Comparison of ENCODE assay signal across 1 cellular context in genomic region chr10:17456032-17456548, GRCh38.
TF ChIP-seq lines count a peak whose summit lies in the region.

No MANE protein-coding gene starts in this region.

TF ChIP-seq in K562, 482 proteins besides CTCF, POLR2A, EP300 and RAD21 (continued from another document and continues in another):
- no peak for TF ChIP-seq ZBTB40 (IDR thresholded peaks at IDR 0.05)
- TF ChIP-seq ZBTB40 (CRISPR knock-in tag; IDR thresholded peaks at IDR 0.05), result no peak
- no peak for TF ChIP-seq PHF21A (IDR thresholded peaks at IDR 0.05; ENCODE audit: borderline replicate concordance, low read depth)
- TF ChIP-seq, protein P1, sequence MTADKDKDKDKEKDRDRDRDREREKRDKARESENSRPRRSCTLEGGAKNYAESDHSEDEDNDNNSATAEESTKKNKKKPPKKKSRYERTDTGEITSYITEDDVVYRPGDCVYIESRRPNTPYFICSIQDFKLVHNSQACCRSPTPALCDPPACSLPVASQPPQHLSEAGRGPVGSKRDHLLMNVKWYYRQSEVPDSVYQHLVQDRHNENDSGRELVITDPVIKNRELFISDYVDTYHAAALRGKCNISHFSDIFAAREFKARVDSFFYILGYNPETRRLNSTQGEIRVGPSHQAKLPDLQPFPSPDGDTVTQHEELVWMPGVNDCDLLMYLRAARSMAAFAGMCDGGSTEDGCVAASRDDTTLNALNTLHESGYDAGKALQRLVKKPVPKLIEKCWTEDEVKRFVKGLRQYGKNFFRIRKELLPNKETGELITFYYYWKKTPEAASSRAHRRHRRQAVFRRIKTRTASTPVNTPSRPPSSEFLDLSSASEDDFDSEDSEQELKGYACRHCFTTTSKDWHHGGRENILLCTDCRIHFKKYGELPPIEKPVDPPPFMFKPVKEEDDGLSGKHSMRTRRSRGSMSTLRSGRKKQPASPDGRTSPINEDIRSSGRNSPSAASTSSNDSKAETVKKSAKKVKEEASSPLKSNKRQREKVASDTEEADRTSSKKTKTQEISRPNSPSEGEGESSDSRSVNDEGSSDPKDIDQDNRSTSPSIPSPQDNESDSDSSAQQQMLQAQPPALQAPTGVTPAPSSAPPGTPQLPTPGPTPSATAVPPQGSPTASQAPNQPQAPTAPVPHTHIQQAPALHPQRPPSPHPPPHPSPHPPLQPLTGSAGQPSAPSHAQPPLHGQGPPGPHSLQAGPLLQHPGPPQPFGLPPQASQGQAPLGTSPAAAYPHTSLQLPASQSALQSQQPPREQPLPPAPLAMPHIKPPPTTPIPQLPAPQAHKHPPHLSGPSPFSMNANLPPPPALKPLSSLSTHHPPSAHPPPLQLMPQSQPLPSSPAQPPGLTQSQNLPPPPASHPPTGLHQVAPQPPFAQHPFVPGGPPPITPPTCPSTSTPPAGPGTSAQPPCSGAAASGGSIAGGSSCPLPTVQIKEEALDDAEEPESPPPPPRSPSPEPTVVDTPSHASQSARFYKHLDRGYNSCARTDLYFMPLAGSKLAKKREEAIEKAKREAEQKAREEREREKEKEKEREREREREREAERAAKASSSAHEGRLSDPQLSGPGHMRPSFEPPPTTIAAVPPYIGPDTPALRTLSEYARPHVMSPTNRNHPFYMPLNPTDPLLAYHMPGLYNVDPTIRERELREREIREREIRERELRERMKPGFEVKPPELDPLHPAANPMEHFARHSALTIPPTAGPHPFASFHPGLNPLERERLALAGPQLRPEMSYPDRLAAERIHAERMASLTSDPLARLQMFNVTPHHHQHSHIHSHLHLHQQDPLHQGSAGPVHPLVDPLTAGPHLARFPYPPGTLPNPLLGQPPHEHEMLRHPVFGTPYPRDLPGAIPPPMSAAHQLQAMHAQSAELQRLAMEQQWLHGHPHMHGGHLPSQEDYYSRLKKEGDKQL (CRISPR knock-in tag; IDR thresholded peaks at IDR 0.05; ENCODE audit: borderline replicate concordance), result no peak
- TF ChIP-seq, protein P2, sequence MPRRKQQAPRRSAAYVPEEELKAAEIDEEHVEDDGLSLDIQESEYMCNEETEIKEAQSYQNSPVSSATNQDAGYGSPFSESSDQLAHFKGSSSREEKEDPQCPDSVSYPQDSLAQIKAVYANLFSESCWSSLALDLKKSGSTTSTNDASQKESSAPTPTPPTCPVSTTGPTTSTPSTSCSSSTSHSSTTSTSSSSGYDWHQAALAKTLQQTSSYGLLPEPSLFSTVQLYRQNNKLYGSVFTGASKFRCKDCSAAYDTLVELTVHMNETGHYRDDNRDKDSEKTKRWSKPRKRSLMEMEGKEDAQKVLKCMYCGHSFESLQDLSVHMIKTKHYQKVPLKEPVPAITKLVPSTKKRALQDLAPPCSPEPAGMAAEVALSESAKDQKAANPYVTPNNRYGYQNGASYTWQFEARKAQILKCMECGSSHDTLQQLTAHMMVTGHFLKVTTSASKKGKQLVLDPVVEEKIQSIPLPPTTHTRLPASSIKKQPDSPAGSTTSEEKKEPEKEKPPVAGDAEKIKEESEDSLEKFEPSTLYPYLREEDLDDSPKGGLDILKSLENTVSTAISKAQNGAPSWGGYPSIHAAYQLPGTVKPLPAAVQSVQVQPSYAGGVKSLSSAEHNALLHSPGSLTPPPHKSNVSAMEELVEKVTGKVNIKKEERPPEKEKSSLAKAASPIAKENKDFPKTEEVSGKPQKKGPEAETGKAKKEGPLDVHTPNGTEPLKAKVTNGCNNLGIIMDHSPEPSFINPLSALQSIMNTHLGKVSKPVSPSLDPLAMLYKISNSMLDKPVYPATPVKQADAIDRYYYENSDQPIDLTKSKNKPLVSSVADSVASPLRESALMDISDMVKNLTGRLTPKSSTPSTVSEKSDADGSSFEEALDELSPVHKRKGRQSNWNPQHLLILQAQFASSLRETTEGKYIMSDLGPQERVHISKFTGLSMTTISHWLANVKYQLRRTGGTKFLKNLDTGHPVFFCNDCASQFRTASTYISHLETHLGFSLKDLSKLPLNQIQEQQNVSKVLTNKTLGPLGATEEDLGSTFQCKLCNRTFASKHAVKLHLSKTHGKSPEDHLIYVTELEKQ (CRISPR knock-in tag; IDR thresholded peaks at IDR 0.05), result no peak
- no peak for TF ChIP-seq SMARCA5 (IDR thresholded peaks at IDR 0.05)
- TF ChIP-seq, protein P3, sequence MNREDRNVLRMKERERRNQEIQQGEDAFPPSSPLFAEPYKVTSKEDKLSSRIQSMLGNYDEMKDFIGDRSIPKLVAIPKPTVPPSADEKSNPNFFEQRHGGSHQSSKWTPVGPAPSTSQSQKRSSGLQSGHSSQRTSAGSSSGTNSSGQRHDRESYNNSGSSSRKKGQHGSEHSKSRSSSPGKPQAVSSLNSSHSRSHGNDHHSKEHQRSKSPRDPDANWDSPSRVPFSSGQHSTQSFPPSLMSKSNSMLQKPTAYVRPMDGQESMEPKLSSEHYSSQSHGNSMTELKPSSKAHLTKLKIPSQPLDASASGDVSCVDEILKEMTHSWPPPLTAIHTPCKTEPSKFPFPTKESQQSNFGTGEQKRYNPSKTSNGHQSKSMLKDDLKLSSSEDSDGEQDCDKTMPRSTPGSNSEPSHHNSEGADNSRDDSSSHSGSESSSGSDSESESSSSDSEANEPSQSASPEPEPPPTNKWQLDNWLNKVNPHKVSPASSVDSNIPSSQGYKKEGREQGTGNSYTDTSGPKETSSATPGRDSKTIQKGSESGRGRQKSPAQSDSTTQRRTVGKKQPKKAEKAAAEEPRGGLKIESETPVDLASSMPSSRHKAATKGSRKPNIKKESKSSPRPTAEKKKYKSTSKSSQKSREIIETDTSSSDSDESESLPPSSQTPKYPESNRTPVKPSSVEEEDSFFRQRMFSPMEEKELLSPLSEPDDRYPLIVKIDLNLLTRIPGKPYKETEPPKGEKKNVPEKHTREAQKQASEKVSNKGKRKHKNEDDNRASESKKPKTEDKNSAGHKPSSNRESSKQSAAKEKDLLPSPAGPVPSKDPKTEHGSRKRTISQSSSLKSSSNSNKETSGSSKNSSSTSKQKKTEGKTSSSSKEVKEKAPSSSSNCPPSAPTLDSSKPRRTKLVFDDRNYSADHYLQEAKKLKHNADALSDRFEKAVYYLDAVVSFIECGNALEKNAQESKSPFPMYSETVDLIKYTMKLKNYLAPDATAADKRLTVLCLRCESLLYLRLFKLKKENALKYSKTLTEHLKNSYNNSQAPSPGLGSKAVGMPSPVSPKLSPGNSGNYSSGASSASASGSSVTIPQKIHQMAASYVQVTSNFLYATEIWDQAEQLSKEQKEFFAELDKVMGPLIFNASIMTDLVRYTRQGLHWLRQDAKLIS (CRISPR knock-in tag; IDR thresholded peaks at IDR 0.05), result no peak
- peak; percentile 85 for TF ChIP-seq MYNN (IDR thresholded peaks at IDR 0.05)
- no peak for TF ChIP-seq MYNN (CRISPR knock-in tag; IDR thresholded peaks at IDR 0.05)
- no peak for TF ChIP-seq BCL6 (CRISPR knock-in tag; IDR thresholded peaks at IDR 0.05)
- TF ChIP-seq, protein P4, sequence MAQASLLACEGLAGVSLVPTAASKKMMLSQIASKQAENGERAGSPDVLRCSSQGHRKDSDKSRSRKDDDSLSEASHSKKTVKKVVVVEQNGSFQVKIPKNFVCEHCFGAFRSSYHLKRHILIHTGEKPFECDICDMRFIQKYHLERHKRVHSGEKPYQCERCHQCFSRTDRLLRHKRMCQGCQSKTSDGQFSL (CRISPR knock-in tag; IDR thresholded peaks at IDR 0.05), result no peak
- TF ChIP-seq, protein P4 (tag; IDR thresholded peaks at IDR 0.05), result no peak
- TF ChIP-seq ZC3H11A (IDR thresholded peaks at IDR 0.05; ENCODE audit: low read depth, low read length), result no peak
- TF ChIP-seq MEIS2 (IDR thresholded peaks at IDR 0.05; ENCODE audit: partially characterized antibody), result peak; percentile 82
- no peak for TF ChIP-seq SP1 (CRISPR knock-in tag; IDR thresholded peaks at IDR 0.05)
- no peak for TF ChIP-seq PML (IDR thresholded peaks at IDR 0.05; ENCODE audit: low read length)
- no peak for TF ChIP-seq EZH2 (IDR thresholded peaks at IDR 0.05; ENCODE audit: borderline replicate concordance, low read depth, low read length)
- TF ChIP-seq ERF (CRISPR knock-in tag; IDR thresholded peaks at IDR 0.05), result no peak
- no peak for TF ChIP-seq POLR3G (IDR thresholded peaks at IDR 0.05; ENCODE audit: extremely low read depth, insufficient read length, insufficient replicate concordance)
- TF ChIP-seq NFE2L1 (tag; IDR thresholded peaks at IDR 0.05; ENCODE audit: borderline replicate concordance, low read depth), result no peak
- TF ChIP-seq HNRNPH1 (optimal IDR thresholded peaks at IDR 0.05; ENCODE audit: low read depth, low read length), result no peak
- no peak for TF ChIP-seq ZNF780A (CRISPR knock-in tag; IDR thresholded peaks at IDR 0.05)
- TF ChIP-seq, protein P5, sequence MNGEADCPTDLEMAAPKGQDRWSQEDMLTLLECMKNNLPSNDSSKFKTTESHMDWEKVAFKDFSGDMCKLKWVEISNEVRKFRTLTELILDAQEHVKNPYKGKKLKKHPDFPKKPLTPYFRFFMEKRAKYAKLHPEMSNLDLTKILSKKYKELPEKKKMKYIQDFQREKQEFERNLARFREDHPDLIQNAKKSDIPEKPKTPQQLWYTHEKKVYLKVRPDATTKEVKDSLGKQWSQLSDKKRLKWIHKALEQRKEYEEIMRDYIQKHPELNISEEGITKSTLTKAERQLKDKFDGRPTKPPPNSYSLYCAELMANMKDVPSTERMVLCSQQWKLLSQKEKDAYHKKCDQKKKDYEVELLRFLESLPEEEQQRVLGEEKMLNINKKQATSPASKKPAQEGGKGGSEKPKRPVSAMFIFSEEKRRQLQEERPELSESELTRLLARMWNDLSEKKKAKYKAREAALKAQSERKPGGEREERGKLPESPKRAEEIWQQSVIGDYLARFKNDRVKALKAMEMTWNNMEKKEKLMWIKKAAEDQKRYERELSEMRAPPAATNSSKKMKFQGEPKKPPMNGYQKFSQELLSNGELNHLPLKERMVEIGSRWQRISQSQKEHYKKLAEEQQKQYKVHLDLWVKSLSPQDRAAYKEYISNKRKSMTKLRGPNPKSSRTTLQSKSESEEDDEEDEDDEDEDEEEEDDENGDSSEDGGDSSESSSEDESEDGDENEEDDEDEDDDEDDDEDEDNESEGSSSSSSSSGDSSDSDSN (IDR thresholded peaks at IDR 0.05; ENCODE audit: borderline replicate concordance in 1 of 2, low read depth in 2 of 2, low read length in 2 of 2), result no peak
- TF ChIP-seq, protein P6, sequence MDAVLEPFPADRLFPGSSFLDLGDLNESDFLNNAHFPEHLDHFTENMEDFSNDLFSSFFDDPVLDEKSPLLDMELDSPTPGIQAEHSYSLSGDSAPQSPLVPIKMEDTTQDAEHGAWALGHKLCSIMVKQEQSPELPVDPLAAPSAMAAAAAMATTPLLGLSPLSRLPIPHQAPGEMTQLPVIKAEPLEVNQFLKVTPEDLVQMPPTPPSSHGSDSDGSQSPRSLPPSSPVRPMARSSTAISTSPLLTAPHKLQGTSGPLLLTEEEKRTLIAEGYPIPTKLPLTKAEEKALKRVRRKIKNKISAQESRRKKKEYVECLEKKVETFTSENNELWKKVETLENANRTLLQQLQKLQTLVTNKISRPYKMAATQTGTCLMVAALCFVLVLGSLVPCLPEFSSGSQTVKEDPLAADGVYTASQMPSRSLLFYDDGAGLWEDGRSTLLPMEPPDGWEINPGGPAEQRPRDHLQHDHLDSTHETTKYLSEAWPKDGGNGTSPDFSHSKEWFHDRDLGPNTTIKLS (IDR thresholded peaks at IDR 0.05; ENCODE audit: borderline replicate concordance, low read depth), result no peak
